ENCODE assay signal across 25 cellular contexts in the genomic region with DNA sequence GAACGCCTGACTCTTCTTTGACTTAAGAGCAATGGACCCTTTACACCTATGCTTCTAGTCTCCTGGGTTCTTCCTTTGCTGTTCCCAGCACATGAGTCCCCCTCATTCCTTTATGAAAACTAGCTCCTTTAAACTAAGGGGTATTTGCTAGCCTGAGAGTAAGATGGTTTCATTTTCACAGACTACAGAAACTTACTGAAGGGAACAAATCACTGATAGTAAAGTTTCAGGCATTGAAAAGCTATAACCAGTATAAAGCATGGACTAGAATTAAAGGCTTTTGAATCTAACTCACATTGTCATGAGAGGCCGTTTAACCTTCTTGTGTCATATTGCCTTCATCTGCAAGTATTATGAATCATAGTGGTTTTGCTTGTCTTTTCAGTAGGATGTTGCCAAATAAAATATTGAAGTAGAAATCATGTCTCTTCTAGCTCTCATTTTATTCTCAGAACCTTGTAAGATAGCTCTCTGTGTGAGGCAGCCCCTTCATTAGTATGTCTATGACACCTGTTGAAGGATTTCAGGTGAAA.
"Had no signal": no experiment of that assay in that cellular context is flagged by ENCODE, and none has a peak within 500 bp of the region (broad histone marks: within the 10 kb centered on the region; RNA-seq: fewer than 3 reads in every experiment).

No MANE protein-coding gene starts in this region.

- H3K27me3 Mint-ChIP-seq: IgD-negative memory B cell had no signal

- DNase-seq: Kasumi-1, NCI-H1092, NCI-H1105 treated with DMSO at 0.1 percent for 48 hours, NCI-H1417 treated with DMSO at 0.1 percent for 48 hours, NCI-H146, NCI-H1694 treated with DMSO at 0.1 percent for 48 hours, NCI-H1930, NCI-H2081, NCI-H2107, NCI-H2227 treated with DMSO at 0.1 percent for 48 hours, NCI-H524, NCI-H526 treated with DMSO at 0.1 percent for 48 hours, NCI-H748 treated with DMSO at 0.1 percent for 48 hours, OCI-M1, PC-9, Peyer's patch, SHP77 treated with DMSO at 0.1 percent for 48 hours, SJCRH30, T-helper 1 cell had no signal

- H3K27me3 ChIP-seq: Peyer's patch, SJCRH30 had no signal

- H3K9me3 ChIP-seq: Peyer's patch, SJCRH30 had no signal

- H3K9ac ChIP-seq: KMS-11 had no signal

- H3K36me3 ChIP-seq: Peyer's patch, SJCRH30 had no signal

- H2AFZ ChIP-seq: PC-9 had no signal

- H3K4me3 ChIP-seq: K562, PC-9, Peyer's patch, SJCRH30 had no signal

- H3K36me3 Mint-ChIP-seq: IgD-negative memory B cell had no signal

- H3K4me1 ChIP-seq: Peyer's patch, SJCRH30 had no signal

- H3K27ac ChIP-seq: HL-60, KMS-11, PC-9, Peyer's patch, SJCRH30 had no signal

- ATAC-seq: K562, Right ventricle myocardium inferior, SK-N-SH treated with all-trans-retinoic acid at 6 μM for 48 hours had no signal

- H3K4me3 Mint-ChIP-seq: IgD-negative memory B cell had no signal

- H3K4me2 ChIP-seq: KMS-11, PC-9 had no signal

- H3K4me1 Mint-ChIP-seq: IgD-negative memory B cell had no signal

- H3K27ac Mint-ChIP-seq: IgD-negative memory B cell had no signal
